Comparison of ENCODE assay signal across 8 cellular contexts in the genomic region with DNA sequence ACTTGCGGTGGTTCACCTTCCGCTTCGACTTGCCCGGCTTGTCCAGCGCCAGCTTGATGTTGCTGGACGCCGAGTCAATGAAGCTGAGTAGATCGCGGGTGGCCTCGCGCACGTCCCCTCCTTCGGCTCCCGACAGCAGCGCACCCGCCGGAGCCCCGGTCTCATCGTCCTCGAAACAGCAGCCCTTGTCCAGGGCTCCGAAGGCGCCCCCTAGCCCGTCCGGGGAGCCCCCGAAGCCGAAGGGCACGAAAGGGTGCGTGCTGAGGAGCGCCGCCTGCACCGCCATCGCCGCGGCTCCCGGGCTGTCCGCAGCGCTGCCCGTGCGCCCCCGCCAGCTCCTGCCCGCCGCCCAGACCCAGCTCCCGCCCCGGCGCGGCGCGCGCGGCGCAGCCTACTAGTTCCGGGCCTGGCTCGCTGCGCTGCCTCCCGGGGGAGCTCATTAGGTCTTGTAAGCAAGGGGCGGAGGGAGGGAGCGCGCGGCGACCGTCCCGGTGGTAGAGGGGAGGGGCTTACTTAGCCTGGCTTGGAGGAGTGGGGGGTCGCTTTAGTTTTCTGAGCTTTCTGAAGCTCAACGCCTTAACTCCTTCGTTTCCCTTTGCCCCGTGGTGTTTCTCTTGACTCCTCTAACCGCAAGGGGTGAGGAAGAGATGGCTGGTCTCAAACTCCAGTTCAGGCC. TPM values are rescaled to one million over a fixed set of nuclear protein-coding genes. Genes with fewer than 3 reads are reported as not detected.
DNase-seq lines count a peak whose midpoint lies in the region; ATAC-seq, FAIRE-seq and TF ChIP-seq lines count a peak whose summit lies in the region.

A gene with protein sequence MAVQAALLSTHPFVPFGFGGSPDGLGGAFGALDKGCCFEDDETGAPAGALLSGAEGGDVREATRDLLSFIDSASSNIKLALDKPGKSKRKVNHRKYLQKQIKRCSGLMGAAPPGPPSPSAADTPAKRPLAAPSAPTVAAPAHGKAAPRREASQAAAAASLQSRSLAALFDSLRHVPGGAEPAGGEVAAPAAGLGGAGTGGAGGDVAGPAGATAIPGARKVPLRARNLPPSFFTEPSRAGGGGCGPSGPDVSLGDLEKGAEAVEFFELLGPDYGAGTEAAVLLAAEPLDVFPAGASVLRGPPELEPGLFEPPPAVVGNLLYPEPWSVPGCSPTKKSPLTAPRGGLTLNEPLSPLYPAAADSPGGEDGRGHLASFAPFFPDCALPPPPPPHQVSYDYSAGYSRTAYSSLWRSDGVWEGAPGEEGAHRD (minus strand): TSS at position 421 of the 676 bp plus-strand sequence. CDS start 135 bp downstream, at position 286.

- peak; percentile 80 for ATAC-seq in naive thymus-derived CD4-positive, alpha-beta T cell
- ATAC-seq in upper lobe of right lung, result peak; percentile 70

- POLR2A ChIA-PET in naive thymus-derived CD4-positive, alpha-beta T cell (lab: Charles Lee), result interaction anchor here (0.5 to 1.8 kb wide), 11 partner anchors 10 to 1101 kb away, joined by 3 to 11 read pairs (median 4); a partner anchor contains a TSS

- no peaks in the 10 kb centered on the region for H3K36me3 ChIP-seq in naive thymus-derived CD4-positive, alpha-beta T cell (ENCODE audit: control insufficient read depth in 2 of 3, insufficient read depth in 3 of 3, low read length in 3 of 3)
- H3K36me3 ChIP-seq in upper lobe of right lung, result no peaks in the 10 kb centered on the region

- H3K27ac Mint-ChIP-seq in naive thymus-derived CD4-positive, alpha-beta T cell, result peak within 1 kb of the TSS in 2 of 9 donors; percentile 5 to 15
- no peak within 1 kb of the TSS for H3K27ac Mint-ChIP-seq in HFFc6

- intact Hi-C loops in naive thymus-derived CD4-positive, alpha-beta T cell (cut with micrococcal nuclease), result loop anchor here in 1 of 2 donors (1.0 to 2.0 kb wide), 7 partner anchors 18 to 553 kb away; a partner anchor contains a TSS
- intact Hi-C loops in upper lobe of right lung (cut with DNase I), result no loop called here

- CTCF ChIA-PET in naive thymus-derived CD4-positive, alpha-beta T cell (lab: Charles Lee), result interaction anchor here (0.8 to 1.6 kb wide), 5 partner anchors 17 to 134 kb away, joined by 3 to 5 read pairs (median 3); no protein-coding TSS in a partner anchor

- peak within 1 kb of the TSS; percentile 28 for H3K4me3 ChIP-seq in fibroblast of pulmonary artery (replicated peaks; ENCODE audit: low read depth, low read length)
- peak within 1 kb of the TSS; percentile 51 for H3K4me3 ChIP-seq in naive thymus-derived CD4-positive, alpha-beta T cell (ENCODE audit: low read length)
- H3K4me3 ChIP-seq in upper lobe of right lung, result peak within 1 kb of the TSS; percentile 50

- H3K9me3 Mint-ChIP-seq in naive thymus-derived CD4-positive, alpha-beta T cell, result peaks cover 0 to 3% (median 0%) of the 10 kb centered on the region in 11 donors
- H3K9me3 Mint-ChIP-seq in HFFc6, result no peaks in the 10 kb centered on the region

- H3K27me3 ChIP-seq in naive thymus-derived CD4-positive, alpha-beta T cell (ENCODE audit: control insufficient read depth in 2 of 2, insufficient read depth in 2 of 2, low read length in 2 of 2), result peaks cover 4 to 8% of the 10 kb centered on the region in 2 donors
- H3K27me3 ChIP-seq in upper lobe of right lung, result peaks cover 64% of the 10 kb centered on the region

- H3K4me3 Mint-ChIP-seq in naive thymus-derived CD4-positive, alpha-beta T cell, result peak within 1 kb of the TSS; percentile 72 to 84 (median 78)
- H3K4me3 Mint-ChIP-seq in HFFc6, result no peak within 1 kb of the TSS

- FAIRE-seq in GM12892 (lab: Jason Lieb, UNC), result no peak

- H3K27ac ChIP-seq in naive thymus-derived CD4-positive, alpha-beta T cell (ENCODE audit: low read depth, low read length), result no peak within 1 kb of the TSS
- no peak within 1 kb of the TSS for H3K27ac ChIP-seq in upper lobe of right lung

- TF ChIP-seq CTCF in fibroblast of pulmonary artery (IDR thresholded peaks at IDR 0.05; ENCODE audit: low read length, missing control alignments) (no peak), upper lobe of right lung (IDR thresholded peaks at IDR 0.05) (no peak), HFFc6 (IDR thresholded peaks at IDR 0.05) (no peak)

- no peaks in the 10 kb centered on the region for H3K9me3 ChIP-seq in naive thymus-derived CD4-positive, alpha-beta T cell (ENCODE audit: control insufficient read depth in 2 of 3, low read length in 3 of 3)
- no peaks in the 10 kb centered on the region for H3K9me3 ChIP-seq in upper lobe of right lung

- H3K27me3 Mint-ChIP-seq in naive thymus-derived CD4-positive, alpha-beta T cell, result peaks cover 32 to 80% (median 51%) of the 10 kb centered on the region in 5 donors
- H3K27me3 Mint-ChIP-seq in HFFc6 (ENCODE audit: insufficient read depth), result peaks cover 36% of the 10 kb centered on the region

- H3K4me1 ChIP-seq in naive thymus-derived CD4-positive, alpha-beta T cell (ENCODE audit: control insufficient read depth in 2 of 2, insufficient read depth in 2 of 2, low read length in 2 of 2), result no peaks in the 10 kb centered on the region
- H3K4me1 ChIP-seq in upper lobe of right lung, result no peaks in the 10 kb centered on the region

- DNase-seq in GM12892 (ENCODE audit: insufficient read length) (peak; percentile 14), NCI-H1417 (lab: John Stamatoyannopoulos, UW) (peak; percentile 35 to 89 (median 86)), fibroblast of pulmonary artery (ENCODE audit: low read depth) (peak; percentile 13), upper lobe of right lung (peak; percentile 70), activated gamma-delta T cell (lab: John Stamatoyannopoulos, UW) (no peak), HFFc6 (no peak)
- peak; percentile 50 for DNase-seq in activated T-cell treated with anti-CD3 and anti-CD28 coated beads, Interleukin-2, amount 50 U/mL, for 1 hour
- DNase-seq in naive thymus-derived CD4-positive, alpha-beta T cell, result peak; percentile 32 to 54 (median 44)

- peaks cover 8 to 31% (median 24%) of the 10 kb centered on the region in 7 donors for H3K4me1 Mint-ChIP-seq in naive thymus-derived CD4-positive, alpha-beta T cell
- H3K4me1 Mint-ChIP-seq in HFFc6 (ENCODE audit: low read depth), result no peaks in the 10 kb centered on the region

- H3K36me3 Mint-ChIP-seq in naive thymus-derived CD4-positive, alpha-beta T cell, result peaks cover 0 to 2% (median 0%) of the 10 kb centered on the region in 5 donors
- no peaks in the 10 kb centered on the region for H3K36me3 Mint-ChIP-seq in HFFc6 (ENCODE audit: low read depth)

- TF ChIP-seq POLR2A in GM12892 (IDR thresholded peaks at IDR 0.05; ENCODE audit: low read depth, low read length), result no peak

RNA-seq across cellular contexts. Expression of the gene that starts here (rescaled TPM):
- not detected for polyA plus RNA-seq in GM12892 (2012; ENCODE audit: missing spikeins)
- under 1 TPM in 4 of 5 experiments, not detected in 1; 0.10 to 0.97 (median 0.40) TPM for total RNA-seq in naive thymus-derived CD4-positive, alpha-beta T cell
- polyA plus RNA-seq in naive thymus-derived CD4-positive, alpha-beta T cell, result under 1 TPM in 1 of 2 donors, not detected in 1; 0.19 TPM
- total RNA-seq in upper lobe of right lung, result 0.12 TPM
- not detected for total RNA-seq in HFFc6 (2021; fragmentation: NEBNext Ultra II Directional; extraction: Animal tissue kit (Norgen Biotek cat#: 25700))

Comparison
In these comparisons a context has a peak if more than half of its experiments do, and no peak if none do; other contexts are left out.
1. Peak in DNase-seq, ATAC-seq and H3K4me3 ChIP-seq in naive thymus-derived CD4-positive, alpha-beta T cell; RNA of the gene not detected or under 1 TPM.
2. Peak in DNase-seq, ATAC-seq and H3K4me3 ChIP-seq in upper lobe of right lung; RNA of the gene not detected or under 1 TPM.
3. DNase-seq: peak in GM12892 (single experiment), NCI-H1417 (3 of 3), activated T-cell treated with anti-CD3 and anti-CD28 coated beads, Interleukin-2, amount 50 U/mL, for 1 hour (single experiment) and fibroblast of pulmonary artery (single experiment); none in activated gamma-delta T cell (single experiment) and HFFc6 (single experiment).
4. Peak in every context shown above with its lines, with median percentiles within 50 percentile points of each other: H3K4me3 ChIP-seq.